Comparison of ENCODE assay signal across 1 cellular context in the genomic region with DNA sequence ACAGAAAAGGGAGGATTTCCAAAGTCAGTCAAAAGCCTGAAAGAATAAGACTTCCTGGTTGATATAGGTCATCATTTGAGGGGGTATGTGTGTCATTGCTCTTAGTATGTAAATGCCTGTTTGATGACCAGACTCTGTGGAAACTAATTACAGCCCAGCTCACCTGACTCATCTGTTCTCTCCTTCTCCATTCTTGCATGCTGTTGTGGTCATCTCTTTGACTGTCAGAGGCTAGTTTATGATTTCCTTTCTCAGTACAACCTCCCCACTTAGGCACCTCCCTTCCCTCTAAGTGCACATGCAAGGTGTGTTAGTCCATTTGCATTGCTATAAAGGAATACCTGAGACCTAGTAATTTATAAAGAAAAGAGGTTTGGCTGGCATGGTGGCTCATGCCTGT.
TF ChIP-seq lines count a peak whose summit lies in the region.

No MANE protein-coding gene starts in this region.

TF ChIP-seq in SK-N-SH treated with all-trans-retinoic acid at 6 μM for 48 hours, 23 proteins besides CTCF, POLR2A, EP300 and RAD21 (continued from another document):
- TF ChIP-seq, protein P1, sequence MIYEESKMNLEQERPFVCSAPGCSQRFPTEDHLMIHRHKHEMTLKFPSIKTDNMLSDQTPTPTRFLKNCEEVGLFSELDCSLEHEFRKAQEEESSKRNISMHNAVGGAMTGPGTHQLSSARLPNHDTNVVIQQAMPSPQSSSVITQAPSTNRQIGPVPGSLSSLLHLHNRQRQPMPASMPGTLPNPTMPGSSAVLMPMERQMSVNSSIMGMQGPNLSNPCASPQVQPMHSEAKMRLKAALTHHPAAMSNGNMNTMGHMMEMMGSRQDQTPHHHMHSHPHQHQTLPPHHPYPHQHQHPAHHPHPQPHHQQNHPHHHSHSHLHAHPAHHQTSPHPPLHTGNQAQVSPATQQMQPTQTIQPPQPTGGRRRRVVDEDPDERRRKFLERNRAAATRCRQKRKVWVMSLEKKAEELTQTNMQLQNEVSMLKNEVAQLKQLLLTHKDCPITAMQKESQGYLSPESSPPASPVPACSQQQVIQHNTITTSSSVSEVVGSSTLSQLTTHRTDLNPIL (CRISPR knock-in tag; IDR thresholded peaks at IDR 0.05; ENCODE audit: low read depth): no peak
- TF ChIP-seq ZNF8 (CRISPR knock-in tag; IDR thresholded peaks at IDR 0.05): no peak
